ENCODE assay signal across 11 cellular contexts in the genomic region with DNA sequence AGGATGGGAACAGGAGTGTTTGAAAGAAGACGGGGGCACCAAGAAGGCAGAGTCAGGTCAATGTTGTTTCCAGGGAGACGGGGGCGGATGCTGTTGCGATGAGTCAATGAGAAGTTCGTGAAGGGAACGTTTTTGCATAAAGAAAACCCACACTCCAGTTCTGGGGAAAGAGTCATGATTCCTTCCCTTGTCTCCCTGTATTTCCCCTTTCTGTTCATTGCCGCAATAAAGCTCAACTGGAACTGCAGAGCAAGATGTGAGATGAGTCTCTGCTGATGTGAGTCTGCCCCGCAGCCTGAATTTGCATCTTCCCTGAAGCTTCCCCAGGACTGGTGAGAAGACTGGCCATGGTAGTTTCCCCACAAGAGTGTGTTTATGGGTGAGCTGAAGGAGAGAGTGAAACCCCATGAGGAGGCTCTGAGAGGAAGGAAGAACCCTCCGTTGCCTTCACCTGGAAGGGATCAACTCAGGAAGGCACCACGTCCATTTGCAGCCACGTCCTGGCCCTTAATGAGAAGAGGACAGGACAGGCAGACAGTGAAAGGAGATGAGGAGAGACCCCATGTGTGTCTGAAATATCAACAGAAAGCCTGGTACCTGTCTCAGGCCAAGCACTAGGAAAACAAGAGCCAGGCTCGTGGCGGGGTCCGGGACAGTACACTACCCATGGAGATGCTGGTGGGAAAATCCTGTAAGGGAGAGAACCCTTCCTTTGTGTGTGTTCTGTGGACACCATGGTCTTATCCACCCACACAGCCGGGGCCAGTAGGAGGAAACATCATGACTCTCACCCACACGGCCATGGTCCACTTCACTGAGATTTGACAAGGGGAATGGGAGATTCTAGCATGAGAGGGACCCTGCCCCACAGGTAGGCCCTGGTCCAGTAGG. TPM values are rescaled to one million over a fixed set of nuclear protein-coding genes. Genes with fewer than 3 reads are reported as not detected.
DNase-seq lines count a peak whose midpoint lies in the region; ATAC-seq and TF ChIP-seq lines count a peak whose summit lies in the region.
"Had no signal": no experiment of that assay in that cellular context is flagged by ENCODE, and none has a peak within 500 bp of the region (broad histone marks: within the 10 kb centered on the region; RNA-seq: fewer than 3 reads in every experiment).

No MANE protein-coding gene starts in this region.

- H3K9me3 ChIP-seq in iPS-18c (ENCODE audit: control insufficient read depth, insufficient read depth, low read length) (peaks cover 25% of the 10 kb centered on the region), SJCRH30 (replicated peaks) (peaks cover 5% of the 10 kb centered on the region; the same call in 1 of the 2 replicates)

- no peaks in the 10 kb centered on the region for H3K4me1 ChIP-seq in SJCRH30

- H3K36me3 ChIP-seq in SJCRH30 = no peaks in the 10 kb centered on the region

- DNase-seq in SJCRH30 (no peak), cerebellar nuclear complex (lab: John Stamatoyannopoulos, UW) (no peak)
- DNase-seq: DND-41, foreskin melanocyte, midbrain, NCI-H226 had no signal

- peak; percentile 18 for TF ChIP-seq POLR2A in GM18505 (IDR thresholded peaks at IDR 0.05; ENCODE audit: borderline replicate concordance, extremely low read depth, insufficient read depth, insufficient read length)

- no peak overlapping the region for H3K27ac ChIP-seq in SJCRH30

- no peaks in the 10 kb centered on the region for H3K27me3 ChIP-seq in SJCRH30

- peak overlapping the region; percentile 15; the same call in 1 of the 2 replicates for H3K4me3 ChIP-seq in iPS-18c (ENCODE audit: insufficient read depth, low read depth, low read length)
- no peak overlapping the region for H3K4me3 ChIP-seq in SJCRH30

- ATAC-seq in GM18505 (IDR thresholded peaks at IDR 0.05; ENCODE audit: unreplicated experiment) (no peak), HG02588 (IDR thresholded peaks at IDR 0.05; ENCODE audit: unreplicated experiment) (peak; percentile 75), GM19351 (IDR thresholded peaks at IDR 0.05; ENCODE audit: unreplicated experiment) (no peak)
- ATAC-seq: SK-N-SH treated with all-trans-retinoic acid at 6 μM for 48 hours had no signal

RNA-seq across cellular contexts. Expression of a gene that starts 13.7 kb away (rescaled TPM):
- total RNA-seq in SJCRH30 (2014; rRNA removed; shearing (Covaris generic)) = not detected in 2 replicates

RNA-seq across cellular contexts. Expression of a gene that starts 23.1 kb away (rescaled TPM):
- total RNA-seq in SJCRH30 (2014; rRNA removed; shearing (Covaris generic)) = not detected in 2 replicates

RNA-seq across cellular contexts. Expression of a gene that starts 33.5 kb away (rescaled TPM):
- not detected in 2 replicates for total RNA-seq in SJCRH30 (2014; rRNA removed; shearing (Covaris generic))

RNA-seq across cellular contexts. Expression of a gene that starts 55.6 kb away (rescaled TPM):
- not detected in 2 replicates for total RNA-seq in SJCRH30 (2014; rRNA removed; shearing (Covaris generic))
